In genomic region chr14:91056361-91056760, GRCh38 we compare ENCODE assay signal across 23 cellular contexts. TPM values are rescaled to one million over a fixed set of nuclear protein-coding genes. Genes with fewer than 3 reads are reported as not detected.
A peak's percentile ranks its signal among the peaks of the same experiment; 100 is the strongest.
DNase-seq lines count a peak whose midpoint lies in the region; ATAC-seq and TF ChIP-seq lines count a peak whose summit lies in the region.
"Had no signal": no experiment of that assay in that cellular context is flagged by ENCODE, and none has a peak within 500 bp of the region (broad histone marks: within the 10 kb centered on the region; RNA-seq: fewer than 3 reads in every experiment).

No MANE protein-coding gene starts in this region.

- H3K4me1 ChIP-seq in Loucy (ENCODE audit: insufficient read depth, low read length, poor library complexity, severe bottlenecking) (peaks cover 41% of the 10 kb centered on the region), muscle layer of duodenum (ENCODE audit: control insufficient read depth in 1 of 2, insufficient read depth in 2 of 2, low read length in 2 of 2) (peaks cover 3 to 11% of the 10 kb centered on the region in 2 donors), A673 (ENCODE audit: insufficient read depth, low read length, poor library complexity, severe bottlenecking) (peaks cover 13% of the 10 kb centered on the region)

- H3K9ac ChIP-seq in Loucy (ENCODE audit: low read depth, low read length, poor library complexity, severe bottlenecking), result peak overlapping the region; percentile 9
- H3K9ac ChIP-seq: BLaER1 treated with 17β-estradiol and CSF1 and Interleukin-3, amounts not matched to agents 10 nM and 100 nM had no signal

- peaks cover 31% of the 10 kb centered on the region for H4K20me1 ChIP-seq in Loucy (ENCODE audit: insufficient read depth, low read length, poor library complexity, severe bottlenecking)
- H4K20me1 ChIP-seq: BLaER1 treated with 17β-estradiol and CSF1 and Interleukin-3, amounts not matched to agents 10 nM and 100 nM had no signal

- H3K9me3 ChIP-seq in Loucy (ENCODE audit: insufficient read depth, low read depth, low read length) (no peaks in the 10 kb centered on the region), muscle layer of duodenum (ENCODE audit: control insufficient read depth in 1 of 2, low read length in 2 of 2) (no peaks in the 10 kb centered on the region), A673 (ENCODE audit: low read depth, low read length, poor library complexity, severe bottlenecking) (no peaks in the 10 kb centered on the region)
- H3K9me3 ChIP-seq in CD4-positive, alpha-beta T cell (ENCODE audit: control insufficient read depth, low read length), result no peaks in the 10 kb centered on the region
- H3K9me3 ChIP-seq: BLaER1 treated with 17β-estradiol and CSF1 and Interleukin-3, amounts not matched to agents 10 nM and 100 nM; Peyer's patch had no signal

- POLR2A ChIA-PET in A673 (lab: Charles Lee; ENCODE audit: low non-redundant PET), result no interaction called here
- POLR2A ChIA-PET in CD4-positive, alpha-beta T cell (lab: Charles Lee), result no interaction called here

- no peak overlapping the region for H2AFZ ChIP-seq in Loucy (ENCODE audit: low read length)

- TF ChIP-seq CTCF in Loucy (conservative IDR thresholded peaks at IDR 0.05; ENCODE audit: low read length), result no peak
- no peak for TF ChIP-seq CTCF in A673 (conservative IDR thresholded peaks at IDR 0.05; ENCODE audit: low read depth, low read length)
- TF ChIP-seq CTCF in CD4-positive, alpha-beta T cell (IDR thresholded peaks at IDR 0.05), result no peak

- peak overlapping the region; percentile 44 for H3K27ac Mint-ChIP-seq in activated T-helper 2 cell treated with anti-CD3 and anti-CD28 coated beads, Interferon-gamma antibody, Interleukin-2, Interleukin-4, amounts not matched to agents 10 μg/mL and 5 μg/mL and 100 μg/mL, durations not matched to agents 14 hours and 24 hours and 36 hours
- H3K27ac Mint-ChIP-seq in stimulated activated memory B cell treated with anti-CD40 and anti-IgM and Interleukin-4, amounts not matched to agents 10 μg/mL and 1 μg/mL and 100 μg/mL, for 72 hours, result peak overlapping the region; percentile 25
- no peak overlapping the region for H3K27ac Mint-ChIP-seq in CD4-positive, alpha-beta T cell

- H3K27me3 Mint-ChIP-seq in activated T-helper 2 cell treated with anti-CD3 and anti-CD28 coated beads, Interferon-gamma antibody, Interleukin-2, Interleukin-4, amounts not matched to agents 10 μg/mL and 5 μg/mL and 100 μg/mL, durations not matched to agents 14 hours and 24 hours and 36 hours (ENCODE audit: low read depth), result no peaks in the 10 kb centered on the region
- H3K27me3 Mint-ChIP-seq in stimulated activated memory B cell treated with anti-CD40 and anti-IgM and Interleukin-4, amounts not matched to agents 10 μg/mL and 1 μg/mL and 100 μg/mL, for 72 hours, result no peaks in the 10 kb centered on the region
- H3K27me3 Mint-ChIP-seq in CD4-positive, alpha-beta T cell, result no peaks in the 10 kb centered on the region
- H3K27me3 Mint-ChIP-seq: CD8-positive, alpha-beta memory T cell had no signal

- CTCF ChIA-PET in A673 (lab: Charles Lee), result no interaction called here
- CTCF ChIA-PET in CD4-positive, alpha-beta T cell (lab: Charles Lee), result interaction anchor here (0.6 kb wide), 1 partner anchor 30 kb away, joined by 3 read pairs; no protein-coding TSS in a partner anchor

- no peak for DNase-seq in activated T-helper 2 cell treated with anti-CD3 and anti-CD28 coated beads, Interferon-gamma antibody, Interleukin-2, Interleukin-4, amounts not matched to agents 10 μg/mL and 5 μg/mL and 100 μg/mL, durations not matched to agents 14 hours and 24 hours and 36 hours (ENCODE audit: low spot score)
- DNase-seq in NCI-H128 (lab: John Stamatoyannopoulos, UW; ENCODE audit: unreplicated experiment) (no peak), A673 (ENCODE audit: low spot score) (no peak)
- DNase-seq in CD4-positive, alpha-beta T cell, result no peak
- DNase-seq: ACHN; Calu3; CD8-positive, alpha-beta memory T cell; DMS153; GOT3; IMR-90; MV-4-11; NCI-H1105 treated with DMSO at 0.1 percent for 48 hours; NCI-H1694; NCI-H2081; NCI-H2171 treated with DMSO at 0.1 percent for 48 hours; NCI-H446; NCI-H526; Peyer's patch had no signal

- peaks cover 86% of the 10 kb centered on the region for H3K79me2 ChIP-seq in Loucy (ENCODE audit: insufficient read depth, low read length)

- no peaks in the 10 kb centered on the region for H3K36me3 ChIP-seq in Loucy (ENCODE audit: insufficient read depth, low read length)
- no peaks in the 10 kb centered on the region for H3K36me3 ChIP-seq in muscle layer of duodenum (ENCODE audit: control insufficient read depth in 1 of 2, insufficient read depth in 2 of 2, low read length in 2 of 2)
- H3K36me3 ChIP-seq in A673 (ENCODE audit: insufficient read depth, low read length, poor library complexity, severe bottlenecking), result no peaks in the 10 kb centered on the region
- H3K36me3 ChIP-seq: BLaER1 treated with 17β-estradiol and CSF1 and Interleukin-3, amounts not matched to agents 10 nM and 100 nM; Peyer's patch had no signal

- H3K4me3 Mint-ChIP-seq in activated T-helper 2 cell treated with anti-CD3 and anti-CD28 coated beads, Interferon-gamma antibody, Interleukin-2, Interleukin-4, amounts not matched to agents 10 μg/mL and 5 μg/mL and 100 μg/mL, durations not matched to agents 14 hours and 24 hours and 36 hours (ENCODE audit: low read depth), result no peak overlapping the region
- H3K4me3 Mint-ChIP-seq in stimulated activated memory B cell treated with anti-CD40 and anti-IgM and Interleukin-4, amounts not matched to agents 10 μg/mL and 1 μg/mL and 100 μg/mL, for 72 hours, result no peak overlapping the region
- no peak overlapping the region for H3K4me3 Mint-ChIP-seq in CD4-positive, alpha-beta T cell

- H3K4me3 ChIP-seq in Loucy (ENCODE audit: low read length, poor library complexity, severe bottlenecking) (peak overlapping the region; percentile 94), muscle layer of duodenum (ENCODE audit: low read depth in 1 of 2, low read length in 2 of 2) (no peak overlapping the region), A673 (ENCODE audit: low read depth, low read length, poor library complexity, severe bottlenecking) (no peak overlapping the region)
- H3K4me3 ChIP-seq: BLaER1 treated with 17β-estradiol and CSF1 and Interleukin-3, amounts not matched to agents 10 nM and 100 nM; Peyer's patch had no signal

- intact Hi-C loops in activated T-helper 2 cell treated with anti-CD3 and anti-CD28 coated beads, Interferon-gamma antibody, Interleukin-2, Interleukin-4, amounts not matched to agents 10 μg/mL and 5 μg/mL and 100 μg/mL, durations not matched to agents 14 hours and 24 hours and 36 hours (cut with micrococcal nuclease), result no loop called here
- intact Hi-C loops in A673 (cut with micrococcal nuclease; ENCODE audit: unreplicated experiment), result loop anchor here (10.0 kb wide), 1 partner anchor 152 kb away; no protein-coding TSS in a partner anchor
- intact Hi-C loops in CD4-positive, alpha-beta T cell (cut with DNase I, micrococcal nuclease), result loop anchor here in 1 of 2 experiments (5.0 kb wide), 1 partner anchor 229 kb away; no protein-coding TSS in a partner anchor

- H3K36me3 Mint-ChIP-seq in activated T-helper 2 cell treated with anti-CD3 and anti-CD28 coated beads, Interferon-gamma antibody, Interleukin-2, Interleukin-4, amounts not matched to agents 10 μg/mL and 5 μg/mL and 100 μg/mL, durations not matched to agents 14 hours and 24 hours and 36 hours (ENCODE audit: low read depth), result peaks cover 42% of the 10 kb centered on the region
- H3K36me3 Mint-ChIP-seq in stimulated activated memory B cell treated with anti-CD40 and anti-IgM and Interleukin-4, amounts not matched to agents 10 μg/mL and 1 μg/mL and 100 μg/mL, for 72 hours, result no peaks in the 10 kb centered on the region
- no peaks in the 10 kb centered on the region for H3K36me3 Mint-ChIP-seq in CD4-positive, alpha-beta T cell (ENCODE audit: low read depth)

- H3K27ac ChIP-seq in muscle layer of duodenum (ENCODE audit: low read length), result peak overlapping the region; percentile 22
- H3K27ac ChIP-seq in A673 (ENCODE audit: low read depth, low read length, poor library complexity, severe bottlenecking), result no peak overlapping the region
- no peak overlapping the region for H3K27ac ChIP-seq in CD4-positive, alpha-beta T cell (ENCODE audit: low read depth, low read length)
- H3K27ac ChIP-seq: BLaER1 treated with 17β-estradiol and CSF1 and Interleukin-3, amounts not matched to agents 10 nM and 100 nM; Peyer's patch had no signal

- peaks cover 9% of the 10 kb centered on the region; the same call in 1 of the 2 replicates for H3F3A ChIP-seq in Loucy (ENCODE audit: low read depth)

- no peaks in the 10 kb centered on the region for H3K9me2 ChIP-seq in Loucy (replicated peaks; ENCODE audit: low read depth, low read length)

- H3K27me3 ChIP-seq in Loucy (ENCODE audit: insufficient read depth, low read length, poor library complexity, severe bottlenecking) (no peaks in the 10 kb centered on the region), muscle layer of duodenum (ENCODE audit: low read depth, low read length) (no peaks in the 10 kb centered on the region), A673 (replicated peaks; ENCODE audit: insufficient read depth, low read depth, low read length, poor library complexity) (no peaks in the 10 kb centered on the region)
- H3K27me3 ChIP-seq in CD4-positive, alpha-beta T cell (ENCODE audit: control insufficient read depth, insufficient read depth, low read length), result no peaks in the 10 kb centered on the region
- H3K27me3 ChIP-seq: BLaER1 treated with 17β-estradiol and CSF1 and Interleukin-3, amounts not matched to agents 10 nM and 100 nM; Peyer's patch had no signal

- BruUV-seq in A673 (replicated peaks; lab: Mats Ljungman, UMichigan), result no TSS peak

- H3K4me2 ChIP-seq in Loucy (ENCODE audit: low read depth, low read length, poor library complexity, severe bottlenecking), result peak overlapping the region; percentile 98
- H3K4me2 ChIP-seq: BLaER1 treated with 17β-estradiol and CSF1 and Interleukin-3, amounts not matched to agents 10 nM and 100 nM had no signal

- no peaks in the 10 kb centered on the region for H3K9me3 Mint-ChIP-seq in activated T-helper 2 cell treated with anti-CD3 and anti-CD28 coated beads, Interferon-gamma antibody, Interleukin-2, Interleukin-4, amounts not matched to agents 10 μg/mL and 5 μg/mL and 100 μg/mL, durations not matched to agents 14 hours and 24 hours and 36 hours
- H3K9me3 Mint-ChIP-seq in stimulated activated memory B cell treated with anti-CD40 and anti-IgM and Interleukin-4, amounts not matched to agents 10 μg/mL and 1 μg/mL and 100 μg/mL, for 72 hours, result no peaks in the 10 kb centered on the region
- no peaks in the 10 kb centered on the region for H3K9me3 Mint-ChIP-seq in CD4-positive, alpha-beta T cell
- H3K9me3 Mint-ChIP-seq: CD8-positive, alpha-beta memory T cell had no signal

- peaks cover 45% of the 10 kb centered on the region for H3K4me1 Mint-ChIP-seq in activated T-helper 2 cell treated with anti-CD3 and anti-CD28 coated beads, Interferon-gamma antibody, Interleukin-2, Interleukin-4, amounts not matched to agents 10 μg/mL and 5 μg/mL and 100 μg/mL, durations not matched to agents 14 hours and 24 hours and 36 hours (ENCODE audit: low read depth)
- H3K4me1 Mint-ChIP-seq in stimulated activated memory B cell treated with anti-CD40 and anti-IgM and Interleukin-4, amounts not matched to agents 10 μg/mL and 1 μg/mL and 100 μg/mL, for 72 hours, result peaks cover 38% of the 10 kb centered on the region
- H3K4me1 Mint-ChIP-seq in CD4-positive, alpha-beta T cell (ENCODE audit: low read depth), result peaks cover 55% of the 10 kb centered on the region

- ATAC-seq in stimulated activated memory B cell treated with anti-CD40 and anti-IgM and Interleukin-4, amounts not matched to agents 10 μg/mL and 1 μg/mL and 100 μg/mL, for 72 hours, result no peak
- no peak for ATAC-seq in CD4-positive, alpha-beta T cell (ENCODE audit: poor library complexity)
- ATAC-seq: HCT116 had no signal

RNA-seq across cellular contexts. Expression of gene RPS6KA5, which starts 4.1 kb away (rescaled TPM):
- 20.5 and 21.4 TPM in 2 replicates for total RNA-seq in activated T-helper 2 cell treated with anti-CD3 and anti-CD28 coated beads, Interferon-gamma antibody, Interleukin-2, Interleukin-4, amounts not matched to agents 10 μg/mL and 5 μg/mL and 100 μg/mL, durations not matched to agents 14 hours and 24 hours and 36 hours
- total RNA-seq in A673 (2021), result 7.6 and 7.9 TPM in 2 replicates
- 10 to 100 TPM; 28.0 to 29.8 TPM for total RNA-seq in CD4-positive, alpha-beta T cell

RNA-seq across cellular contexts. Expression of gene DGLUCY, which starts 57.5 kb away (rescaled TPM):
- total RNA-seq in activated T-helper 2 cell treated with anti-CD3 and anti-CD28 coated beads, Interferon-gamma antibody, Interleukin-2, Interleukin-4, amounts not matched to agents 10 μg/mL and 5 μg/mL and 100 μg/mL, durations not matched to agents 14 hours and 24 hours and 36 hours, result 48.5 and 52.1 TPM in 2 replicates
- 26.7 and 36.2 TPM in 2 replicates for total RNA-seq in A673 (2021)
- total RNA-seq in CD4-positive, alpha-beta T cell, result 10 to 100 TPM; 33.0 to 34.9 TPM
